26 cellular contexts compared by ENCODE assay signal in the genomic region with DNA sequence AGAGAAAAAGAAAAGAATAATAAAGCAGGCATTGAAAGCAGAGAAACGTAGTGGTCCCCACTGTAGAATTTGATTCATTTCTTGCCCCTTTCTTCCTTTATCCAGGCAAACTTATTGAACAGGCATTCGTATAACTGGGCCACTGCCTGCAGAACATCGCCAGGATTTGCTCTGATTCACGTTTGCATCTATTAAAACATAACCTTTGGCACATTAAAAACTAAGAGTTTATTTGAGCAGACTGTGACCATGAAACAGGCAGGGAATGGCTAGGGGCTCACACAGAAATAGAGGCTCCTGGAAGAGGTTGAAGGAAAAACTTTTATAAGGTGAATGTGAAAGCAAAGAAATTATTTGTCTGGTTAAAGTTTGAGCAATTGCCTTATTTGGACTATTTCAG. TPM values are rescaled to one million over a fixed set of nuclear protein-coding genes. Genes with fewer than 3 reads are reported as not detected.
"Had no signal": no experiment of that assay in that cellular context is flagged by ENCODE, and none has a peak within 500 bp of the region (broad histone marks: within the 10 kb centered on the region; RNA-seq: fewer than 3 reads in every experiment).

No MANE protein-coding gene starts in this region.

- H3K9me3 Mint-ChIP-seq: IgD-negative memory B cell had no signal

- H3K4me1 ChIP-seq: SJSA1 had no signal

- H3K36me3 ChIP-seq: SJSA1 had no signal

- H3K27me3 ChIP-seq: SJSA1 had no signal

- H3K4me3 Mint-ChIP-seq: IgD-negative memory B cell had no signal

- H3K27ac ChIP-seq: KMS-11, SJSA1, SK-N-MC had no signal

- DNase-seq: Kasumi-1; MM.1S; NCI-H1092 treated with DMSO at 0.1 percent for 48 hours; NCI-H1436; NCI-H187; NCI-H2029; NCI-H2081 treated with DMSO at 0.1 percent for 48 hours; NCI-H2171; NCI-H226; NCI-H510A; NCI-H524 treated with DMSO at 0.1 percent for 48 hours; NCI-H69; NCI-H774; NK-92 treated with Interleukin-12 subunit alpha and Interleukin-12 subunit beta, amount 100 ng/mL, for 24 hours; Right ventricle myocardium superior; RPMI8226; SIG-M5 had no signal

- ATAC-seq: HepG2, K562 had no signal

- H3K27me3 Mint-ChIP-seq: IgD-negative memory B cell had no signal

- H3K27ac Mint-ChIP-seq: IgD-negative memory B cell had no signal

- H3K4me2 ChIP-seq: KMS-11 had no signal

- H3K9me3 ChIP-seq: SJSA1 had no signal

- H3K4me3 ChIP-seq: K562, SJSA1, SK-N-MC had no signal

- H3K36me3 Mint-ChIP-seq: IgD-negative memory B cell had no signal

RNA-seq across cellular contexts. Expression of a gene that starts 33.4 kb away (rescaled TPM):
- total RNA-seq: HepG2, HT1080, K562, M059J, OCI-LY7, Right ventricle myocardium superior, SJSA1 had no signal
